8 cellular contexts compared by ENCODE assay signal in genomic region chr11:67120456-67120855, GRCh38. TPM values are rescaled to one million over a fixed set of nuclear protein-coding genes. Genes with fewer than 3 reads are reported as not detected.
DNase-seq lines count a peak whose midpoint lies in the region; ATAC-seq and TF ChIP-seq lines count a peak whose summit lies in the region.

No MANE protein-coding gene starts in this region.

- H2BK5ac ChIP-seq in mesendoderm (ENCODE audit: low read length): no peak overlapping the region

- H3K79me2 ChIP-seq in mesendoderm (ENCODE audit: control insufficient read depth, insufficient read depth, low read length): peaks cover 45% of the 10 kb centered on the region

- H2BK120ac ChIP-seq in mesendoderm (ENCODE audit: low read depth, low read length): no peak overlapping the region

- H4K8ac ChIP-seq in mesendoderm (ENCODE audit: low read depth, low read length): no peak overlapping the region

- H3K27me3 ChIP-seq in heart right ventricle (no peaks in the 10 kb centered on the region), brain microvascular endothelial cell (replicated peaks) (no peaks in the 10 kb centered on the region), mesendoderm (ENCODE audit: insufficient read depth, low read length, poor library complexity) (peaks cover 1% of the 10 kb centered on the region)

- DNase-seq in heart right ventricle (no peak), cardiac septum (ENCODE audit: low spot score) (no peak), brain microvascular endothelial cell (no peak), mesendoderm (no peak), NCI-H2171 (lab: John Stamatoyannopoulos, UW) (no peak), retina (no peak)

- H3K9ac ChIP-seq in mesendoderm (ENCODE audit: low read length): peak overlapping the region; percentile 97

- H3K36me3 ChIP-seq in heart right ventricle: peaks cover 0 to 39% (median 4%) of the 10 kb centered on the region in 9 donors
- H3K36me3 ChIP-seq in brain microvascular endothelial cell (replicated peaks): peaks cover 4% of the 10 kb centered on the region
- H3K36me3 ChIP-seq in mesendoderm (ENCODE audit: control insufficient read depth, insufficient read depth, low read length): no peaks in the 10 kb centered on the region
- H3K36me3 ChIP-seq in urinary bladder (ENCODE audit: insufficient read depth): peaks cover 2% of the 10 kb centered on the region

- no peak overlapping the region for H2BK15ac ChIP-seq in mesendoderm (replicated peaks; ENCODE audit: low read depth)

- H3K79me1 ChIP-seq in mesendoderm (ENCODE audit: low read length): peaks cover 5% of the 10 kb centered on the region

- TF ChIP-seq CTCF in heart right ventricle (IDR thresholded peaks at IDR 0.05) (no peak), brain microvascular endothelial cell (IDR thresholded peaks at IDR 0.05; ENCODE audit: low read depth, low read length, missing control alignments) (no peak)

- H4K5ac ChIP-seq in mesendoderm (ENCODE audit: low read length): no peak overlapping the region

- H3K27ac ChIP-seq in heart right ventricle (peak overlapping the region; percentile 82 to 100 (median 97)), brain microvascular endothelial cell (peak overlapping the region; percentile 1), mesendoderm (ENCODE audit: low read depth, low read length) (no peak overlapping the region), urinary bladder (ENCODE audit: low read depth) (peak overlapping the region; percentile 31)

- no peak overlapping the region for H2AK5ac ChIP-seq in mesendoderm (ENCODE audit: low read length)

- peak overlapping the region; percentile 85 to 98 (median 94) for H3K4me3 ChIP-seq in heart right ventricle
- H3K4me3 ChIP-seq in brain microvascular endothelial cell (ENCODE audit: low read depth, low read length): peak overlapping the region; percentile 90
- H3K4me3 ChIP-seq in mesendoderm (ENCODE audit: low read length): peak overlapping the region; percentile 99
- H3K4me3 ChIP-seq in urinary bladder (ENCODE audit: low read depth, low read length): peak overlapping the region; percentile 100

- H3K4ac ChIP-seq in mesendoderm (ENCODE audit: low read depth, low read length): no peak overlapping the region

- in situ Hi-C loops in brain microvascular endothelial cell (cut with HindIII; ENCODE audit: low pct_ligation_motif_present, low sequenced_read_pairs): no loop called here

- no peak overlapping the region for H3K18ac ChIP-seq in mesendoderm (ENCODE audit: low read length)

- H3K4me1 ChIP-seq in heart right ventricle (peaks cover 18 to 54% (median 26%) of the 10 kb centered on the region in 9 donors), mesendoderm (ENCODE audit: control insufficient read depth, low read depth, low read length) (no peaks in the 10 kb centered on the region), urinary bladder (ENCODE audit: insufficient read depth) (no peaks in the 10 kb centered on the region)

- 0% methylated on average over 12 of the region's 12 CpGs for WGBS in heart right ventricle, 2 donors
- no CpG with 5 or more reads among the region's 12 CpGs for WGBS in mesendoderm (ENCODE audit: extremely low coverage, insufficient coverage, low lambda C conversion rate)
- WGBS in urinary bladder: under 1% methylated on average over 12 of the region's 12 CpGs

- intact Hi-C loops in heart right ventricle (cut with DNase I) (no loop called here), cardiac septum (cut with DNase I) (no loop called here)

- peak overlapping the region; percentile 95 for H3K56ac ChIP-seq in mesendoderm (ENCODE audit: low read length)

- H3K23ac ChIP-seq in mesendoderm (ENCODE audit: low read length): peak overlapping the region; percentile 100

- H3K4me2 ChIP-seq in mesendoderm (ENCODE audit: low read length): peak overlapping the region; percentile 29

- ATAC-seq in heart right ventricle (no peak), HG02884 (IDR thresholded peaks at IDR 0.05; ENCODE audit: unreplicated experiment) (no peak)

- H3K9me3 ChIP-seq in heart right ventricle: no peaks in the 10 kb centered on the region

RNA-seq across cellular contexts. Expression of gene KDM2A, which starts 1.4 kb away (rescaled TPM):
- 10 to 100 TPM; 31.3 to 45.7 (median 37.5) TPM for total RNA-seq in heart right ventricle
- polyA plus RNA-seq in heart right ventricle: 10 to 100 TPM; 16.5 to 29.5 TPM
- total RNA-seq in cardiac septum: 46.4 TPM
- polyA plus RNA-seq in mesendoderm (2013, experiment 1 of 2): 37.4 TPM
- polyA plus RNA-seq in mesendoderm (2013, experiment 2 of 2): 35.7 TPM
- 74.8 TPM for total RNA-seq in urinary bladder
- 47.8 TPM for polyA plus RNA-seq in urinary bladder
